Comparison of ENCODE assay signal across 8 cellular contexts in genomic region chr19:46716672-46717033, GRCh38. TPM values are rescaled to one million over a fixed set of nuclear protein-coding genes. Genes with fewer than 3 reads are reported as not detected.
A peak's percentile ranks its signal among the peaks of the same experiment; 100 is the strongest.
DNase-seq lines count a peak whose midpoint lies in the region; ATAC-seq and TF ChIP-seq lines count a peak whose summit lies in the region.

No MANE protein-coding gene starts in this region.

- H3K27me3 ChIP-seq in adipocyte (replicated peaks; ENCODE audit: control insufficient read depth, insufficient read depth, low read length) (no peaks in the 10 kb centered on the region), layer of hippocampus (ENCODE audit: control insufficient read depth, insufficient read depth, low read length) (no peaks in the 10 kb centered on the region), thoracic aorta (replicated peaks; ENCODE audit: insufficient read depth) (no peaks in the 10 kb centered on the region)

- DNase-seq in NCI-H510A treated with DMSO at 0.1 percent for 48 hours (lab: John Stamatoyannopoulos, UW), result peak; percentile 21
- no peak for DNase-seq in NCI-H510A (lab: John Stamatoyannopoulos, UW)
- peak; percentile 40 for DNase-seq in adipocyte (ENCODE audit: low read depth)
- no peak for DNase-seq in thoracic aorta (ENCODE audit: low spot score)
- no peak for DNase-seq in globus pallidus (ENCODE audit: low spot score)
- DNase-seq in NCI-H2081 (lab: John Stamatoyannopoulos, UW), result no peak

- peak overlapping the region; percentile 85 for H3K9ac ChIP-seq in adipocyte (ENCODE audit: low read length)

- H3K9me3 ChIP-seq in adipocyte (ENCODE audit: control insufficient read depth, low read length) (no peaks in the 10 kb centered on the region), thoracic aorta (no peaks in the 10 kb centered on the region)

- H3K4me1 ChIP-seq in adipocyte (ENCODE audit: control insufficient read depth, insufficient read depth, low read length), result peaks cover 27% of the 10 kb centered on the region
- peaks cover 14 to 25% of the 10 kb centered on the region in 2 donors for H3K4me1 ChIP-seq in thoracic aorta (ENCODE audit: control insufficient read depth in 1 of 2, low read depth in 2 of 2)

- TF ChIP-seq CTCF in thoracic aorta (IDR thresholded peaks at IDR 0.05), result no peak

- H3K36me3 ChIP-seq in adipocyte (ENCODE audit: control insufficient read depth, insufficient read depth, low read length, severe bottlenecking) (peaks cover 16% of the 10 kb centered on the region), thoracic aorta (peaks cover 4% of the 10 kb centered on the region)

- H3K4me3 ChIP-seq in adipocyte (ENCODE audit: low read length) (peak overlapping the region; percentile 88), thoracic aorta (peak overlapping the region; percentile 99)

- ATAC-seq in thoracic aorta (ENCODE audit: insufficient number of reproducible peaks, low FRiP score, low read depth), result peak; percentile 13
- ATAC-seq in GM18907 (IDR thresholded peaks at IDR 0.05; ENCODE audit: unreplicated experiment), result no peak

- H3K27ac ChIP-seq in layer of hippocampus (ENCODE audit: low read depth, low read length) (peak overlapping the region; percentile 38), thoracic aorta (peak overlapping the region; percentile 85 to 90)

RNA-seq across cellular contexts. Expression of gene PRKD2, which starts 0.3 kb away (rescaled TPM):
- 10 to 100 TPM; 21.4 to 53.6 TPM for total RNA-seq in thoracic aorta

RNA-seq across cellular contexts. Expression of gene FKRP, which starts 29.2 kb away (rescaled TPM):
- total RNA-seq in thoracic aorta, result 10 to 100 TPM; 20.6 to 99.2 TPM

RNA-seq across cellular contexts. Expression of gene STRN4, which starts 29.6 kb away (rescaled TPM):
- 10 to 100 TPM; 60.9 to 66.7 TPM for total RNA-seq in thoracic aorta

RNA-seq across cellular contexts. Expression of gene DACT3, which starts 55.7 kb away (rescaled TPM):
- 100 to 1,000 TPM; 118 to 138 TPM for total RNA-seq in thoracic aorta

Comparison
In these comparisons a context has a peak if more than half of its experiments do, and no peak if none do; other contexts are left out.
1. DNase-seq: peak in NCI-H510A treated with DMSO at 0.1 percent for 48 hours (single experiment) and adipocyte (single experiment); none in NCI-H510A (single experiment), thoracic aorta (single experiment), globus pallidus (single experiment) and NCI-H2081 (0 of 2).